In genomic region chr3:38829404-38829803, GRCh38 we compare ENCODE assay signal across 2 cellular contexts.
TF ChIP-seq lines count a peak whose summit lies in the region.

No MANE protein-coding gene starts in this region.

TF ChIP-seq in HCT116, 20 proteins besides CTCF, POLR2A, EP300 and RAD21 (continued from another document):
- TF ChIP-seq ZFX (IDR thresholded peaks at IDR 0.05) (no peak), EGR1 (IDR thresholded peaks at IDR 0.05; ENCODE audit: low read depth) (no peak), ELF1 (IDR thresholded peaks at IDR 0.05; ENCODE audit: borderline replicate concordance, low read depth) (no peak)
TF ChIP-seq in HCT116: peak in this region for 0.

TF ChIP-seq in WTC11, 78 proteins besides CTCF, POLR2A, EP300 and RAD21 (continued from another document):
- TF ChIP-seq ATF2 (CRISPR knock-in tag; IDR thresholded peaks at IDR 0.05; ENCODE audit: borderline replicate concordance, low read depth) (no peak), ZBTB21 (CRISPR knock-in tag; IDR thresholded peaks at IDR 0.05; ENCODE audit: borderline replicate concordance) (no peak), TEAD4 (CRISPR knock-in tag; IDR thresholded peaks at IDR 0.05) (no peak), MLX (CRISPR knock-in tag; IDR thresholded peaks at IDR 0.05) (no peak), ZNF425 (CRISPR knock-in tag; conservative IDR thresholded peaks at IDR 0.05) (no peak), ZNF396 (CRISPR knock-in tag; IDR thresholded peaks at IDR 0.05; ENCODE audit: borderline replicate concordance) (no peak), ZNF671 (CRISPR knock-in tag; IDR thresholded peaks at IDR 0.05) (no peak), E2F1 (CRISPR knock-in tag; IDR thresholded peaks at IDR 0.05) (no peak), ZNF219 (CRISPR knock-in tag; IDR thresholded peaks at IDR 0.05; ENCODE audit: borderline replicate concordance) (no peak), ATF3 (CRISPR knock-in tag; conservative IDR thresholded peaks at IDR 0.05) (no peak)
TF ChIP-seq in WTC11: peak in this region for 0.
